ENCODE assay signal across 10 cellular contexts in the genomic region with DNA sequence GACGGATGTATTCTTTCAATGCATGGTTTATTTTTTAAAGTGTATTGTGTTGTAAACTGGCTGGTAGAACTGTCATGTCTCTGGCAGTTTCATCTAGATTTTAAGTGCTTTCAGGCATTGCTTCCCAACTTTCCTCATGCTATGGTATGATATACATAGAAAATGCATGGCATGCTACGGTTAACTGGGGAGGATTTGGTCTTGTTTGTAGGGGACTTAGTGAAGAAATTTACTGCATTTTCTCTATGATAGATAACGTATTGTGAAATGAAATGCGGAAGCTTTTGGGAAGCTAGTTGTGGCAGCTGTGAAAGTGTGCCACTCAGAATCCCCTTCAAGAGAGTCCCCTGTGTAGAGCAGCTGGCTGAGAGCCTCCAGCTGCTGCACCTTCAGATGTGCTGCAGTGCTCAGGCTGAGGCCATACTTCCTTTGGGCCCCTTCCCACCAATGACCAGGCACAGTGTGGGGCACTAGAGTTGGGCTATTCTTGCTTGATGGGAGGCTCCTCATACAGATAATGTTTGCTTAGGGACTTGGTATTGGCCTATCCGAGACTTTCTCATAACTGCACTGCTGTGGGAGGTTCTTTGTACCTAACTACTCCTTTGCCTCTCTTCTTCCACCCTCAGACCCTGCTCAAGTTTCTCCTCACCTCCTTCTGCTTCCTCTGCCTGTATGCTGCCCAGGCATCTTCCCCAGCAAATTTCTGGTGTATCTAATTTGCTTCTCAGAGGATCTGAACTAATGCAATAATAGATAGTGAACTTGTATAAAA. TPM values are rescaled to one million over a fixed set of nuclear protein-coding genes. Genes with fewer than 3 reads are reported as not detected.
DNase-seq lines count a peak whose midpoint lies in the region; ATAC-seq, FAIRE-seq and TF ChIP-seq lines count a peak whose summit lies in the region.
"Had no signal": no experiment of that assay in that cellular context is flagged by ENCODE, and none has a peak within 500 bp of the region (broad histone marks: within the 10 kb centered on the region; RNA-seq: fewer than 3 reads in every experiment).

No MANE protein-coding gene starts in this region.

- no peaks in the 10 kb centered on the region for H3K36me3 ChIP-seq in smooth muscle cell (ENCODE audit: low read depth)

- peaks cover 4% of the 10 kb centered on the region for H3F3A ChIP-seq in smooth muscle cell (ENCODE audit: low read depth)

- peak overlapping the region; percentile 26 for H3K27ac ChIP-seq in smooth muscle cell (ENCODE audit: low read depth)

- no peak for TF ChIP-seq CTCF in smooth muscle cell (IDR thresholded peaks at IDR 0.05; ENCODE audit: borderline replicate concordance, insufficient read depth, poor library complexity, severe bottlenecking)

- H3K4me1 Mint-ChIP-seq in activated T-cell treated with anti-CD3 and anti-CD28 coated beads, Interleukin-2, amount 50 U/mL, for 24 hours (ENCODE audit: low read depth), result peaks cover 42% of the 10 kb centered on the region
- peaks cover 14% of the 10 kb centered on the region for H3K4me1 Mint-ChIP-seq in activated T-cell treated with anti-CD3 and anti-CD28 coated beads, Interleukin-2, amount 50 U/mL, for 72 hours (ENCODE audit: low read depth)
- H3K4me1 Mint-ChIP-seq in activated T-helper 17 cell treated with anti-CD3 and anti-CD28 coated beads, Interleukin-2, amount 50 U/mL, for 72 hours, result peaks cover 9% of the 10 kb centered on the region
- H3K4me1 Mint-ChIP-seq in stimulated activated memory B cell treated with anti-CD40 and anti-IgM and Interleukin-4, amounts not matched to agents 10 μg/mL and 1 μg/mL and 100 μg/mL, for 72 hours, result peaks cover 28% of the 10 kb centered on the region

- no peaks in the 10 kb centered on the region for H3K4me1 ChIP-seq in smooth muscle cell (ENCODE audit: low read depth)

- H3K4me3 Mint-ChIP-seq in activated T-cell treated with anti-CD3 and anti-CD28 coated beads, Interleukin-2, amount 50 U/mL, for 24 hours, result no peak overlapping the region
- H3K4me3 Mint-ChIP-seq in activated T-cell treated with anti-CD3 and anti-CD28 coated beads, Interleukin-2, amount 50 U/mL, for 72 hours, result no peak overlapping the region
- no peak overlapping the region for H3K4me3 Mint-ChIP-seq in activated T-helper 17 cell treated with anti-CD3 and anti-CD28 coated beads, Interleukin-2, amount 50 U/mL, for 72 hours
- no peak overlapping the region for H3K4me3 Mint-ChIP-seq in stimulated activated memory B cell treated with anti-CD40 and anti-IgM and Interleukin-4, amounts not matched to agents 10 μg/mL and 1 μg/mL and 100 μg/mL, for 72 hours
- H3K4me3 Mint-ChIP-seq: activated CD4-positive, alpha-beta T cell treated with anti-CD3 and anti-CD28 coated beads, Interleukin-2, amount 10 ng/mL, durations not matched to agents 24 days and 14 days; type B pancreatic cell had no signal

- no peak overlapping the region for H3K9ac ChIP-seq in smooth muscle cell (ENCODE audit: low read depth)

- no peaks in the 10 kb centered on the region for H3K9me3 ChIP-seq in smooth muscle cell (replicated peaks; ENCODE audit: low read depth)

- peak overlapping the region; percentile 23 for H3K27ac Mint-ChIP-seq in activated T-cell treated with anti-CD3 and anti-CD28 coated beads, Interleukin-2, amount 50 U/mL, for 24 hours
- no peak overlapping the region for H3K27ac Mint-ChIP-seq in activated T-cell treated with anti-CD3 and anti-CD28 coated beads, Interleukin-2, amount 50 U/mL, for 72 hours
- peak overlapping the region; percentile 28 for H3K27ac Mint-ChIP-seq in activated T-helper 17 cell treated with anti-CD3 and anti-CD28 coated beads, Interleukin-2, amount 50 U/mL, for 72 hours
- H3K27ac Mint-ChIP-seq in stimulated activated memory B cell treated with anti-CD40 and anti-IgM and Interleukin-4, amounts not matched to agents 10 μg/mL and 1 μg/mL and 100 μg/mL, for 72 hours, result no peak overlapping the region
- H3K27ac Mint-ChIP-seq: activated CD4-positive, alpha-beta T cell treated with anti-CD3 and anti-CD28 coated beads, Interleukin-2, amount 10 ng/mL, durations not matched to agents 24 days and 14 days; type B pancreatic cell had no signal

- WGBS in smooth muscle cell (ENCODE audit: low lambda C conversion rate), result 44% methylated on average over 5 of the region's 5 CpGs

- no peak for DNase-seq in activated T-cell treated with anti-CD3 and anti-CD28 coated beads, Interleukin-2, amount 50 U/mL, for 24 hours
- no peak for DNase-seq in activated T-cell treated with anti-CD3 and anti-CD28 coated beads, Interleukin-2, amount 50 U/mL, for 72 hours
- DNase-seq in smooth muscle cell (lab: John Stamatoyannopoulos, UW; ENCODE audit: unreplicated experiment) (no peak), RCC 7860 (ENCODE audit: low spot score) (no peak)
- DNase-seq: activated CD4-positive, alpha-beta T cell treated with anti-CD3 and anti-CD28 coated beads, Interleukin-2, amount 10 ng/mL, durations not matched to agents 24 days and 14 days had no signal

- H3K9me3 Mint-ChIP-seq in activated T-cell treated with anti-CD3 and anti-CD28 coated beads, Interleukin-2, amount 50 U/mL, for 24 hours, result no peaks in the 10 kb centered on the region
- no peaks in the 10 kb centered on the region for H3K9me3 Mint-ChIP-seq in activated T-cell treated with anti-CD3 and anti-CD28 coated beads, Interleukin-2, amount 50 U/mL, for 72 hours
- H3K9me3 Mint-ChIP-seq in activated T-helper 17 cell treated with anti-CD3 and anti-CD28 coated beads, Interleukin-2, amount 50 U/mL, for 72 hours, result no peaks in the 10 kb centered on the region
- no peaks in the 10 kb centered on the region for H3K9me3 Mint-ChIP-seq in stimulated activated memory B cell treated with anti-CD40 and anti-IgM and Interleukin-4, amounts not matched to agents 10 μg/mL and 1 μg/mL and 100 μg/mL, for 72 hours
- H3K9me3 Mint-ChIP-seq: activated CD4-positive, alpha-beta T cell treated with anti-CD3 and anti-CD28 coated beads, Interleukin-2, amount 10 ng/mL, durations not matched to agents 24 days and 14 days; type B pancreatic cell had no signal

- peaks cover 98% of the 10 kb centered on the region for H3K79me2 ChIP-seq in smooth muscle cell (ENCODE audit: low read depth)

- no peak overlapping the region for H3K4me3 ChIP-seq in smooth muscle cell

- H2AFZ ChIP-seq in smooth muscle cell (ENCODE audit: low read depth), result no peak overlapping the region

- ATAC-seq in activated T-cell treated with anti-CD3 and anti-CD28 coated beads, Interleukin-2, amount 50 U/mL, for 72 hours (replicated peaks in 1 of 2), result no peak
- peak; percentile 48 for ATAC-seq in HG03135 (IDR thresholded peaks at IDR 0.05; ENCODE audit: unreplicated experiment)
- peak; percentile 12 for ATAC-seq in activated T-helper 17 cell treated with anti-CD3 and anti-CD28 coated beads, Interleukin-2, amount 50 U/mL, for 72 hours (replicated peaks)
- ATAC-seq in HG03159 (IDR thresholded peaks at IDR 0.05; ENCODE audit: unreplicated experiment), result no peak
- ATAC-seq in stimulated activated memory B cell treated with anti-CD40 and anti-IgM and Interleukin-4, amounts not matched to agents 10 μg/mL and 1 μg/mL and 100 μg/mL, for 72 hours, result no peak

- no peaks in the 10 kb centered on the region for H3K27me3 Mint-ChIP-seq in activated T-cell treated with anti-CD3 and anti-CD28 coated beads, Interleukin-2, amount 50 U/mL, for 24 hours
- H3K27me3 Mint-ChIP-seq in activated T-cell treated with anti-CD3 and anti-CD28 coated beads, Interleukin-2, amount 50 U/mL, for 72 hours (ENCODE audit: low read depth), result no peaks in the 10 kb centered on the region
- H3K27me3 Mint-ChIP-seq in activated T-helper 17 cell treated with anti-CD3 and anti-CD28 coated beads, Interleukin-2, amount 50 U/mL, for 72 hours, result no peaks in the 10 kb centered on the region
- H3K27me3 Mint-ChIP-seq in stimulated activated memory B cell treated with anti-CD40 and anti-IgM and Interleukin-4, amounts not matched to agents 10 μg/mL and 1 μg/mL and 100 μg/mL, for 72 hours, result no peaks in the 10 kb centered on the region
- H3K27me3 Mint-ChIP-seq: activated CD4-positive, alpha-beta T cell treated with anti-CD3 and anti-CD28 coated beads, Interleukin-2, amount 10 ng/mL, durations not matched to agents 24 days and 14 days; type B pancreatic cell had no signal

- peak overlapping the region; percentile 49 for H3K4me2 ChIP-seq in smooth muscle cell

- H3K27me3 ChIP-seq in smooth muscle cell (ENCODE audit: low read depth), result no peaks in the 10 kb centered on the region

- H3K36me3 Mint-ChIP-seq in activated T-cell treated with anti-CD3 and anti-CD28 coated beads, Interleukin-2, amount 50 U/mL, for 24 hours (ENCODE audit: low read depth), result no peaks in the 10 kb centered on the region
- H3K36me3 Mint-ChIP-seq in activated T-cell treated with anti-CD3 and anti-CD28 coated beads, Interleukin-2, amount 50 U/mL, for 72 hours (ENCODE audit: insufficient read depth in 2 of 2), result no peaks in the 10 kb centered on the region
- no peaks in the 10 kb centered on the region for H3K36me3 Mint-ChIP-seq in activated T-helper 17 cell treated with anti-CD3 and anti-CD28 coated beads, Interleukin-2, amount 50 U/mL, for 72 hours (ENCODE audit: low read depth)
- H3K36me3 Mint-ChIP-seq in stimulated activated memory B cell treated with anti-CD40 and anti-IgM and Interleukin-4, amounts not matched to agents 10 μg/mL and 1 μg/mL and 100 μg/mL, for 72 hours, result peaks cover under 1% of the 10 kb centered on the region
- H3K36me3 Mint-ChIP-seq: type B pancreatic cell had no signal

- peaks cover 100% of the 10 kb centered on the region for H4K20me1 ChIP-seq in smooth muscle cell (ENCODE audit: low read depth)

- FAIRE-seq in RCC 7860 (lab: Jason Lieb, UNC), result no peak

RNA-seq across cellular contexts. Expression of gene KIAA1549L, which starts 51.5 kb away (rescaled TPM):
- total RNA-seq in activated T-cell treated with anti-CD3 and anti-CD28 coated beads, Interleukin-2, amount 50 U/mL, for 72 hours, result not detected
- total RNA-seq in activated T-helper 17 cell treated with anti-CD3 and anti-CD28 coated beads, Interleukin-2, amount 50 U/mL, for 72 hours, result not detected
- total RNA-seq in smooth muscle cell, result 7.7 and 9.0 TPM in 2 replicates
- 2.5 and 3.3 TPM in 2 replicates for polyA plus RNA-seq in smooth muscle cell
- total RNA-seq: activated CD4-positive, alpha-beta T cell treated with anti-CD3 and anti-CD28 coated beads, Interleukin-2, amount 10 ng/mL, durations not matched to agents 24 days and 14 days had no signal

Comparison
In these comparisons a context has a peak if more than half of its experiments do, and no peak if none do; other contexts are left out.
1. H3K27ac Mint-ChIP-seq: peak in activated T-cell treated with anti-CD3 and anti-CD28 coated beads, Interleukin-2, amount 50 U/mL, for 24 hours (single experiment) and activated T-helper 17 cell treated with anti-CD3 and anti-CD28 coated beads, Interleukin-2, amount 50 U/mL, for 72 hours (single experiment); none in activated T-cell treated with anti-CD3 and anti-CD28 coated beads, Interleukin-2, amount 50 U/mL, for 72 hours (single experiment) and stimulated activated memory B cell treated with anti-CD40 and anti-IgM and Interleukin-4, amounts not matched to agents 10 μg/mL and 1 μg/mL and 100 μg/mL, for 72 hours (single experiment).
2. ATAC-seq: peak in HG03135 (single experiment) and activated T-helper 17 cell treated with anti-CD3 and anti-CD28 coated beads, Interleukin-2, amount 50 U/mL, for 72 hours (single experiment); none in activated T-cell treated with anti-CD3 and anti-CD28 coated beads, Interleukin-2, amount 50 U/mL, for 72 hours (0 of 2), HG03159 (single experiment) and stimulated activated memory B cell treated with anti-CD40 and anti-IgM and Interleukin-4, amounts not matched to agents 10 μg/mL and 1 μg/mL and 100 μg/mL, for 72 hours (single experiment).